In the genomic region with DNA sequence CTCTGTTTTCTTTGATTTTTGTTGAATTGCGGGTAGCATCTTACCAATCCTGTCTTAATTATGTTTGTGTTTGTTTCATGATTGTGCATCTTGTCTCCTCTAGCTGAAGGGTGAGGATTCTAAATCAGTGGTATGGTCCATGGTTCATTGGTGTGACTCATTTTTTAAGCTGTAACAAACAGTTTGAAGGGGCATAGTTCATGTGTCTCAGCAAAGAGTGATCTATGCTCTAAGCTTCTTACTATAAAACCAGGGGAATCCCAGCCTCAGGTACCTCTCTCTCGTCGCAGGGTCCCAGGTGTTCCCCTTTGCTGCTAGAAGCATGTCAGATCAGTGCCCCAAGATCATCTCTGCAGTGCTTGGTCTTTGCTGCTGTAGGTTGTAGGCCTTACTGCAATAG, we compare ENCODE assay signal across 22 cellular contexts.
DNase-seq lines count a peak whose midpoint lies in the region; ATAC-seq and TF ChIP-seq lines count a peak whose summit lies in the region.
"Had no signal": no experiment of that assay in that cellular context is flagged by ENCODE, and none has a peak within 500 bp of the region (broad histone marks: within the 10 kb centered on the region; RNA-seq: fewer than 3 reads in every experiment).

No MANE protein-coding gene starts in this region.

- H3K27ac ChIP-seq in CD4-positive, CD25-positive, alpha-beta regulatory T cell (ENCODE audit: insufficient read depth, low read length, poor library complexity, severe bottlenecking): no peak overlapping the region
- peak overlapping the region; percentile 54; the same call in 1 of the 2 replicates for H3K27ac ChIP-seq in VCaP
- H3K27ac ChIP-seq in naive thymus-derived CD4-positive, alpha-beta T cell (ENCODE audit: low read depth, low read length): peak overlapping the region; percentile 66
- H3K27ac ChIP-seq: RWPE1 had no signal

- peak overlapping the region; percentile 3 for H3K27ac Mint-ChIP-seq in activated T-cell treated with anti-CD3 and anti-CD28 coated beads, Interleukin-2, amount 50 U/mL, for 24 hours
- H3K27ac Mint-ChIP-seq in CD4-positive, CD25-positive, alpha-beta regulatory T cell: peak overlapping the region; percentile 6 to 81 (median 48)
- peak overlapping the region in 8 of 9 donors; percentile 43 to 95 (median 90) for H3K27ac Mint-ChIP-seq in naive thymus-derived CD4-positive, alpha-beta T cell
- H3K27ac Mint-ChIP-seq in CD14-positive monocyte: peak overlapping the region in 2 of 7 donors; percentile 19 to 49
- H3K27ac Mint-ChIP-seq: HFFc6 had no signal

- H3K4me1 Mint-ChIP-seq in activated T-cell treated with anti-CD3 and anti-CD28 coated beads, Interleukin-2, amount 50 U/mL, for 24 hours (ENCODE audit: low read depth): peaks cover 76% of the 10 kb centered on the region
- peaks cover 24 to 64% (median 44%) of the 10 kb centered on the region in 4 donors for H3K4me1 Mint-ChIP-seq in CD4-positive, CD25-positive, alpha-beta regulatory T cell
- peaks cover 36 to 84% (median 69%) of the 10 kb centered on the region in 7 donors for H3K4me1 Mint-ChIP-seq in naive thymus-derived CD4-positive, alpha-beta T cell
- peaks cover 63% of the 10 kb centered on the region for H3K4me1 Mint-ChIP-seq in CD14-positive monocyte

- ATAC-seq in CD4-positive, CD25-positive, alpha-beta regulatory T cell (ENCODE audit: low read depth in 2 of 2): no peak
- no peak for ATAC-seq in naive thymus-derived CD4-positive, alpha-beta T cell
- ATAC-seq in HG02763 (IDR thresholded peaks at IDR 0.05; ENCODE audit: unreplicated experiment): no peak
- ATAC-seq: PC-3 had no signal

- H3K36me3 ChIP-seq in CD4-positive, CD25-positive, alpha-beta regulatory T cell (ENCODE audit: control insufficient read depth, insufficient read depth, low read length): no peaks in the 10 kb centered on the region
- no peaks in the 10 kb centered on the region for H3K36me3 ChIP-seq in naive thymus-derived CD4-positive, alpha-beta T cell (ENCODE audit: control insufficient read depth in 2 of 3, insufficient read depth in 3 of 3, low read length in 3 of 3)
- H3K36me3 ChIP-seq: BE2C, MG63 had no signal

- H3K27me3 Mint-ChIP-seq in activated T-cell treated with anti-CD3 and anti-CD28 coated beads, Interleukin-2, amount 50 U/mL, for 24 hours: no peaks in the 10 kb centered on the region
- H3K27me3 Mint-ChIP-seq in CD4-positive, CD25-positive, alpha-beta regulatory T cell: peaks cover 11% of the 10 kb centered on the region
- no peaks in the 10 kb centered on the region for H3K27me3 Mint-ChIP-seq in naive thymus-derived CD4-positive, alpha-beta T cell
- H3K27me3 Mint-ChIP-seq in CD14-positive monocyte (ENCODE audit: low read depth in 3 of 3): no peaks in the 10 kb centered on the region

- TF ChIP-seq CTCF in VCaP (conservative IDR thresholded peaks at IDR 0.05) (no peak), CD14-positive monocyte (IDR thresholded peaks at IDR 0.05) (no peak)

- H3K9me3 Mint-ChIP-seq in activated T-cell treated with anti-CD3 and anti-CD28 coated beads, Interleukin-2, amount 50 U/mL, for 24 hours: no peaks in the 10 kb centered on the region
- peaks cover 0 to 9% (median 3%) of the 10 kb centered on the region in 7 donors for H3K9me3 Mint-ChIP-seq in CD4-positive, CD25-positive, alpha-beta regulatory T cell
- peaks cover 0 to 17% (median 7%) of the 10 kb centered on the region in 11 donors for H3K9me3 Mint-ChIP-seq in naive thymus-derived CD4-positive, alpha-beta T cell
- peaks cover 0 to 6% (median 0%) of the 10 kb centered on the region in 7 donors for H3K9me3 Mint-ChIP-seq in CD14-positive monocyte
- H3K9me3 Mint-ChIP-seq: HFFc6 had no signal

- no peaks in the 10 kb centered on the region for H3K27me3 ChIP-seq in CD4-positive, CD25-positive, alpha-beta regulatory T cell (ENCODE audit: control insufficient read depth, insufficient read depth, low read length)
- H3K27me3 ChIP-seq in naive thymus-derived CD4-positive, alpha-beta T cell (ENCODE audit: control insufficient read depth in 2 of 2, insufficient read depth in 2 of 2, low read length in 2 of 2): no peaks in the 10 kb centered on the region
- H3K27me3 ChIP-seq: BE2C, MG63 had no signal

- DNase-seq in activated T-cell treated with anti-CD3 and anti-CD28 coated beads, Interleukin-2, amount 50 U/mL, for 24 hours: no peak
- no peak for DNase-seq in activated T-cell treated with anti-CD3 and anti-CD28 coated beads, Interleukin-2, amount 50 U/mL, for 48 hours
- no peak for DNase-seq in CD4-positive, CD25-positive, alpha-beta regulatory T cell
- DNase-seq in naive thymus-derived CD4-positive, alpha-beta T cell: no peak
- DNase-seq in CD14-positive monocyte (ENCODE audit: low spot score): no peak
- DNase-seq in HCEC 1CT: no peak
- DNase-seq: BE2C, DMS79 treated with DMSO at 0.1 percent for 48 hours, HFFc6, IMR-90, Kasumi-1, MG63, NCI-H1048, NCI-H1436 treated with DMSO at 0.1 percent for 48 hours, NCI-H2029, NCI-H345, NCI-H524 treated with DMSO at 0.1 percent for 48 hours, PC-3, SIG-M5 had no signal

- no peaks in the 10 kb centered on the region for H3K9me3 ChIP-seq in CD4-positive, CD25-positive, alpha-beta regulatory T cell (ENCODE audit: control insufficient read depth in 2 of 2, low read length in 2 of 2)
- no peaks in the 10 kb centered on the region for H3K9me3 ChIP-seq in naive thymus-derived CD4-positive, alpha-beta T cell (ENCODE audit: control insufficient read depth in 2 of 3, low read length in 3 of 3)
- H3K9me3 ChIP-seq: BE2C, MG63 had no signal

- CTCF ChIA-PET in naive thymus-derived CD4-positive, alpha-beta T cell (lab: Charles Lee): interaction anchor here (0.7 to 3.5 kb wide), 3 partner anchors 9 to 183 kb away, joined by 3 to 20 read pairs (median 3); no protein-coding TSS in a partner anchor

- H3K4me1 ChIP-seq in CD4-positive, CD25-positive, alpha-beta regulatory T cell (ENCODE audit: control insufficient read depth, insufficient read depth, low read length, poor library complexity, severe bottlenecking): peaks cover 30% of the 10 kb centered on the region
- H3K4me1 ChIP-seq in naive thymus-derived CD4-positive, alpha-beta T cell (ENCODE audit: control insufficient read depth in 2 of 2, insufficient read depth in 2 of 2, low read length in 2 of 2): peaks cover 0 to 47% of the 10 kb centered on the region in 2 donors
- H3K4me1 ChIP-seq: BE2C had no signal

- no peak overlapping the region for H3K4me3 ChIP-seq in CD4-positive, CD25-positive, alpha-beta regulatory T cell (ENCODE audit: low read depth, low read length)
- H3K4me3 ChIP-seq in naive thymus-derived CD4-positive, alpha-beta T cell (ENCODE audit: low read length): no peak overlapping the region
- H3K4me3 ChIP-seq: MG63 had no signal

- POLR2A ChIA-PET in naive thymus-derived CD4-positive, alpha-beta T cell (lab: Charles Lee): interaction anchor here (1.0 kb wide), 1 partner anchor 101 kb away, joined by 3 read pairs; no protein-coding TSS in a partner anchor

- H3K36me3 Mint-ChIP-seq in activated T-cell treated with anti-CD3 and anti-CD28 coated beads, Interleukin-2, amount 50 U/mL, for 24 hours (ENCODE audit: low read depth): no peaks in the 10 kb centered on the region
- peaks cover 7% of the 10 kb centered on the region for H3K36me3 Mint-ChIP-seq in CD4-positive, CD25-positive, alpha-beta regulatory T cell
- H3K36me3 Mint-ChIP-seq in naive thymus-derived CD4-positive, alpha-beta T cell: peaks cover 4 to 18% (median 15%) of the 10 kb centered on the region in 5 donors
- peaks cover 5 to 8% of the 10 kb centered on the region in 2 donors for H3K36me3 Mint-ChIP-seq in CD14-positive monocyte

- intact Hi-C loops in naive thymus-derived CD4-positive, alpha-beta T cell (cut with micrococcal nuclease): loop anchor here (5.0 kb wide), 1 partner anchor 163 kb away; no protein-coding TSS in a partner anchor
- intact Hi-C loops in CD14-positive monocyte (cut with micrococcal nuclease): loop anchor here in 1 of 2 donors (10.0 kb wide), 1 partner anchor 106 kb away; no protein-coding TSS in a partner anchor

- no peak overlapping the region for H3K4me3 Mint-ChIP-seq in activated T-cell treated with anti-CD3 and anti-CD28 coated beads, Interleukin-2, amount 50 U/mL, for 24 hours
- peak overlapping the region in 1 of 4 donors; percentile 3 for H3K4me3 Mint-ChIP-seq in CD4-positive, CD25-positive, alpha-beta regulatory T cell
- peak overlapping the region in 6 of 10 donors; percentile 21 to 77 (median 54) for H3K4me3 Mint-ChIP-seq in naive thymus-derived CD4-positive, alpha-beta T cell
- H3K4me3 Mint-ChIP-seq in CD14-positive monocyte: no peak overlapping the region
- H3K4me3 Mint-ChIP-seq: HFFc6 had no signal

Comparison
In these comparisons a context has a peak if more than half of its experiments do, and no peak if none do; other contexts are left out.
1. H3K4me3 Mint-ChIP-seq: peak in naive thymus-derived CD4-positive, alpha-beta T cell (6 of 10); none in activated T-cell treated with anti-CD3 and anti-CD28 coated beads, Interleukin-2, amount 50 U/mL, for 24 hours (single experiment) and CD14-positive monocyte (0 of 2).